Comparison of ENCODE assay signal across 33 cellular contexts in genomic region chr20:63000036-63000435, GRCh38. TPM values are rescaled to one million over a fixed set of nuclear protein-coding genes. Genes with fewer than 3 reads are reported as not detected.
"Had no signal": no experiment of that assay in that cellular context is flagged by ENCODE, and none has a peak within 500 bp of the region (broad histone marks: within the 10 kb centered on the region; RNA-seq: fewer than 3 reads in every experiment).

No MANE protein-coding gene starts in this region.

- H2AFZ ChIP-seq: neural progenitor cell had no signal

- H3K27me3 ChIP-seq: ovary had no signal

- H3K4me1 ChIP-seq: left lung, upper lobe of right lung had no signal

- H3K4me3 ChIP-seq: left lung, neural progenitor cell, ovary, right atrium auricular region, sigmoid colon, spleen, suprapubic skin, thoracic aorta, tibial artery, upper lobe of right lung had no signal

- H3K27ac Mint-ChIP-seq: mesothelial cell of epicardium; naive B cell; nephron progenitor cell; neural progenitor cell; progenitor cell of endocrine pancreas; stimulated activated effector memory CD8-positive, alpha-beta T cell treated with anti-CD3 and anti-CD28 coated beads, Interleukin-12 subunit alpha, Interleukin-12 subunit beta, amount 100 ng/mL, for 72 hours; stimulated activated naive CD8-positive, alpha-beta T cell treated with anti-CD3 and anti-CD28 coated beads, Interleukin-15, Interleukin-2, amounts not matched to agents 100 ng/mL and 50 ng/mL, for 24 hours had no signal

- H3K36me3 Mint-ChIP-seq: mesothelial cell of epicardium; naive B cell; natural killer cell; neural progenitor cell; stimulated activated effector memory CD8-positive, alpha-beta T cell treated with anti-CD3 and anti-CD28 coated beads, Interleukin-12 subunit alpha, Interleukin-12 subunit beta, amount 100 ng/mL, for 72 hours had no signal

- H3K4me1 Mint-ChIP-seq: mesothelial cell of epicardium, naive B cell had no signal

- H3K9ac ChIP-seq: neural progenitor cell had no signal

- H3K9me3 Mint-ChIP-seq: mesothelial cell of epicardium; natural killer cell; stimulated activated effector memory CD8-positive, alpha-beta T cell treated with anti-CD3 and anti-CD28 coated beads, Interleukin-12 subunit alpha, Interleukin-12 subunit beta, amount 100 ng/mL, for 72 hours; stimulated activated naive CD8-positive, alpha-beta T cell treated with anti-CD3 and anti-CD28 coated beads, Interleukin-15, Interleukin-2, amounts not matched to agents 100 ng/mL and 50 ng/mL, for 24 hours had no signal

- ATAC-seq: left cardiac atrium, left lung, upper lobe of right lung had no signal

- H3K36me3 ChIP-seq: left lung, neural progenitor cell, ovary, right atrium auricular region, sigmoid colon, spleen, suprapubic skin, thoracic aorta, tibial artery, upper lobe of right lung had no signal

- DNase-seq: hippocampal formation; kidney glomerular epithelial cell; left cardiac atrium; mesendoderm; naive B cell; natural killer cell; nephron progenitor cell; ovary; sigmoid colon; small intestine; spleen; stimulated activated CD4-positive, alpha-beta T cell treated with anti-CD3 and anti-CD28 coated beads, Interleukin-4, amount 100 ng/mL, for 24 hours; stimulated activated naive CD4-positive, alpha-beta T cell; tibial artery; trophoblast cell; upper lobe of right lung had no signal

- H3K9me3 ChIP-seq: left lung, right atrium auricular region, sigmoid colon, spleen, suprapubic skin, thoracic aorta, tibial artery, upper lobe of right lung had no signal

- H3K27ac ChIP-seq: left lung, neural progenitor cell, ovary, right atrium auricular region, sigmoid colon, spleen, suprapubic skin, thoracic aorta, tibial artery, upper lobe of right lung had no signal

- H3K4me2 ChIP-seq: neural progenitor cell had no signal

- FAIRE-seq: keratinocyte, small intestine had no signal

- H3K4me3 Mint-ChIP-seq: mesothelial cell of epicardium; naive B cell; natural killer cell; nephron progenitor cell; neural progenitor cell; stimulated activated effector memory CD8-positive, alpha-beta T cell treated with anti-CD3 and anti-CD28 coated beads, Interleukin-12 subunit alpha, Interleukin-12 subunit beta, amount 100 ng/mL, for 72 hours; stimulated activated naive CD8-positive, alpha-beta T cell treated with anti-CD3 and anti-CD28 coated beads, Interleukin-15, Interleukin-2, amounts not matched to agents 100 ng/mL and 50 ng/mL, for 24 hours had no signal

RNA-seq across cellular contexts. Expression of gene BHLHE23, which starts 6.7 kb away (rescaled TPM):
- total RNA-seq: left cardiac atrium, left lung, liver, lung, mesothelial cell of epicardium, mononuclear cell, natural killer cell, omental fat pad, ovary, progenitor cell of endocrine pancreas, pulmonary artery endothelial cell, renal cortical epithelial cell, right atrium auricular region, sigmoid colon, spleen, subcutaneous adipose tissue, suprapubic skin, thoracic aorta, upper lobe of right lung had no signal
- polyA plus RNA-seq: keratinocyte, liver, lung, ovary, sigmoid colon, small intestine, spleen had no signal

RNA-seq across cellular contexts. Expression of gene SLC17A9, which starts 47.5 kb away (rescaled TPM):
- polyA plus RNA-seq: keratinocyte had no signal
